In genomic region chr18:75211002-75211621, GRCh38 we compare ENCODE assay signal across 1 cellular context.
TF ChIP-seq lines count a peak whose summit lies in the region.

No MANE protein-coding gene starts in this region.

TF ChIP-seq in IMR-90, 13 proteins besides CTCF, POLR2A, EP300 and RAD21:
- no peak for TF ChIP-seq RCOR1 (IDR thresholded peaks at IDR 0.05; ENCODE audit: insufficient replicate concordance, low read length)
- TF ChIP-seq MXI1 (IDR thresholded peaks at IDR 0.05; ENCODE audit: borderline replicate concordance, low read depth, low read length): no peak
